16 cellular contexts compared by ENCODE assay signal in the genomic region with DNA sequence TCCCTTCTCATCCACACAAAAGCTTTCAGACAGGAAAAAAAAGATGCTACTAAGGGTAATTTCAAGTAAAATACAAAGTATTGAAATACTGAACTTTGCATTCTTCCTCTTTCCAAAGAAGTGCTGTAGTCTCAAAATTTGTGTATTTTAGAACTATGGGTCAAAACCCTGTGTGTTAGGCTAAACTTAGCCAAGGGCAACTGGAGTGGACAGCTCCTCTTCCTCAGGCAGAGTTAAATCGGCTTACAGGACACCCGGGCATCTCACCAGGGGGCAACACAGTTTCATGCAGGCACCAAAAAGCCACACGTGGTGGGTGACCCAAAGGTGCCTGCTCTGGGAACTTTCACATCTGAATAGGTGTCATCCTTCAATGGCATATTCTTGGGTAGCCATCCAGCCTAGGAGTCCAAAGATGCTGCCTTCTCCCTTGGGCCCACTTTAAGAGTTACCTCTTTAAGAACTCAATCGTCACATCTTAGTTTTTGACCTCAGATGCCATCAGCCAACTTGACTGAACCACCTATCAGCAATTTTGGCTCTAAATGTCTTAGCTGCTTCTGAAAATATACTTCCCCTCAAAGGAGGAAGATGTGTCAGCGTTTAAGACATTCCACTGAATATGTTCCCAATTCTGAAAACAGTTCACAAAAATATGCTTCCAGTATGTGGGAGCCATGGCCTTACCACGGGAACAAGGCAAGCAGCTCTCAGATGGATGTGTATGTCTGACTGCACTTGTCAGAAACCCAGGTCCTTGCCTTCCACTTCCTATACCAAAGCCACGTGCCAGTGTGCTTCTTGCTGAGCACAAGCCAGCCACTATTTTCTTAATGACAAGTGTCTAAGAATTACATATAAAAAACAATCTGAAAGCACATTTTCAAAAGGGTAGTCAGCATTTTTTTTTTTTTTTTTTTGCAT. TPM values are rescaled to one million over a fixed set of nuclear protein-coding genes. Genes with fewer than 3 reads are reported as not detected.
DNase-seq lines count a peak whose midpoint lies in the region; ATAC-seq and TF ChIP-seq lines count a peak whose summit lies in the region.
"Had no signal": no experiment of that assay in that cellular context is flagged by ENCODE, and none has a peak within 500 bp of the region (broad histone marks: within the 10 kb centered on the region; RNA-seq: fewer than 3 reads in every experiment).

No MANE protein-coding gene starts in this region.

- H3K27me3 ChIP-seq in smooth muscle cell (ENCODE audit: low read depth), result no peaks in the 10 kb centered on the region

- ATAC-seq in left ventricle myocardium superior (peak; percentile 37), GM21786 (IDR thresholded peaks at IDR 0.05; ENCODE audit: unreplicated experiment) (no peak)

- H3K9ac ChIP-seq in smooth muscle cell (ENCODE audit: low read depth), result no peak overlapping the region

- H3K79me2 ChIP-seq in smooth muscle cell (ENCODE audit: low read depth), result no peaks in the 10 kb centered on the region

- no peaks in the 10 kb centered on the region for H4K20me1 ChIP-seq in smooth muscle cell (ENCODE audit: low read depth)

- peaks cover 3% of the 10 kb centered on the region for H3F3A ChIP-seq in smooth muscle cell (ENCODE audit: low read depth)

- H3K4me1 ChIP-seq in smooth muscle cell (ENCODE audit: low read depth), result no peaks in the 10 kb centered on the region

- peaks cover 8% of the 10 kb centered on the region for H3K36me3 ChIP-seq in smooth muscle cell (ENCODE audit: low read depth)

- no peak for TF ChIP-seq CTCF in smooth muscle cell (IDR thresholded peaks at IDR 0.05; ENCODE audit: borderline replicate concordance, insufficient read depth, poor library complexity, severe bottlenecking)

- no peak overlapping the region for H3K4me3 ChIP-seq in smooth muscle cell
- H3K4me3 ChIP-seq: PC-9 had no signal

- H3K27ac ChIP-seq in smooth muscle cell (ENCODE audit: low read depth), result no peak overlapping the region
- H3K27ac ChIP-seq: PC-9 had no signal

- H3K9me3 ChIP-seq in smooth muscle cell (replicated peaks; ENCODE audit: low read depth), result no peaks in the 10 kb centered on the region

- no peak overlapping the region for H2AFZ ChIP-seq in smooth muscle cell (ENCODE audit: low read depth)
- H2AFZ ChIP-seq: PC-9 had no signal

- H3K4me2 ChIP-seq in smooth muscle cell, result no peak overlapping the region
- H3K4me2 ChIP-seq: PC-9 had no signal

- intact Hi-C loops in left ventricle myocardium superior (cut with micrococcal nuclease), result no loop called here

- peak; percentile 21 for DNase-seq in EH (ENCODE audit: low read depth)
- DNase-seq in MV-4-11 (lab: John Stamatoyannopoulos, UW), result peak; percentile 49
- no peak for DNase-seq in left ventricle myocardium superior
- peak; percentile 10 for DNase-seq in putamen (ENCODE audit: low spot score)
- DNase-seq in NCI-H128 (lab: John Stamatoyannopoulos, UW; ENCODE audit: unreplicated experiment), result no peak
- no peak for DNase-seq in smooth muscle cell (lab: John Stamatoyannopoulos, UW; ENCODE audit: unreplicated experiment)
- DNase-seq: ACHN; Calu3; CD4-positive, alpha-beta T cell; DMS53; H7; IMR-90; NCI-H2029; NCI-H748 treated with DMSO at 0.1 percent for 48 hours; PC-9 had no signal

- WGBS in smooth muscle cell (ENCODE audit: low lambda C conversion rate), result 92% methylated on average over 7 of the region's 7 CpGs

RNA-seq across cellular contexts. Expression of gene MUC13, which starts 32.3 kb away (rescaled TPM):
- total RNA-seq in left ventricle myocardium superior (not detected), smooth muscle cell (0.04 TPM in 1 of 2 replicates, not detected in the other)
- polyA plus RNA-seq in smooth muscle cell, result not detected in 2 replicates
- total RNA-seq: H7, IMR-90, PC-9 had no signal
- polyA plus RNA-seq: IMR-90 had no signal

Comparison
In these comparisons a context has a peak if more than half of its experiments do, and no peak if none do; other contexts are left out.
1. DNase-seq: peak in EH (single experiment), MV-4-11 (single experiment) and putamen (single experiment); none in left ventricle myocardium superior (single experiment), NCI-H128 (single experiment) and smooth muscle cell (single experiment).